Comparison of ENCODE assay signal across 22 cellular contexts in genomic region chr9:100160021-100160420, GRCh38.
DNase-seq lines count a peak whose midpoint lies in the region; ATAC-seq and TF ChIP-seq lines count a peak whose summit lies in the region.
"Had no signal": no experiment of that assay in that cellular context is flagged by ENCODE, and none has a peak within 500 bp of the region (broad histone marks: within the 10 kb centered on the region; RNA-seq: fewer than 3 reads in every experiment).

No MANE protein-coding gene starts in this region.

- H3F3A ChIP-seq in PC-3 (ENCODE audit: low read length, unreplicated experiment), result no peaks in the 10 kb centered on the region

- no peak overlapping the region for H3K9ac ChIP-seq in PC-3 (ENCODE audit: low read length)
- H3K9ac ChIP-seq: GM23248 had no signal

- H4K20me1 ChIP-seq in osteoblast (ENCODE audit: insufficient read depth, low read length) (no peaks in the 10 kb centered on the region), PC-3 (ENCODE audit: low read length) (no peaks in the 10 kb centered on the region)

- peak; percentile 69 for ATAC-seq in GM18498 (IDR thresholded peaks at IDR 0.05; ENCODE audit: unreplicated experiment)
- peak; percentile 79 for ATAC-seq in HG02852 (IDR thresholded peaks at IDR 0.05; ENCODE audit: unreplicated experiment)
- no peak for ATAC-seq in PC-3
- ATAC-seq: activated CD4-positive, CD25-positive, alpha-beta regulatory T cell treated with anti-CD3 and anti-CD28 coated beads, Interleukin-2, amount 50 U/mL, for 24 hours had no signal

- H3K27ac ChIP-seq in osteoblast (ENCODE audit: low read depth, low read length), result no peak overlapping the region
- H3K27ac ChIP-seq in PC-3 (ENCODE audit: low read length), result no peak overlapping the region
- H3K27ac ChIP-seq: dorsolateral prefrontal cortex, esophagus squamous epithelium, GM23248, ovary had no signal

- H3K4me3 ChIP-seq in osteoblast (ENCODE audit: insufficient read depth, low read length) (no peak overlapping the region), PC-3 (ENCODE audit: low read length) (no peak overlapping the region)
- H3K4me3 ChIP-seq: dorsolateral prefrontal cortex, esophagus squamous epithelium, GM23248, lung, ovary had no signal

- BruUV-seq in PC-3 (replicated peaks; lab: Mats Ljungman, UMichigan), result no TSS peak

- H3K4me1 ChIP-seq in osteoblast (ENCODE audit: insufficient read depth, low read length) (no peaks in the 10 kb centered on the region), PC-3 (ENCODE audit: insufficient read depth, low read length) (no peaks in the 10 kb centered on the region)
- H3K4me1 ChIP-seq: esophagus squamous epithelium had no signal

- no peaks in the 10 kb centered on the region for H3K9me2 ChIP-seq in PC-3 (replicated peaks; ENCODE audit: low read length)

- H3K36me3 ChIP-seq in osteoblast (ENCODE audit: insufficient read depth, low read length), result no peaks in the 10 kb centered on the region
- H3K36me3 ChIP-seq in PC-3 (ENCODE audit: low read depth, low read length), result no peaks in the 10 kb centered on the region
- H3K36me3 ChIP-seq: ovary had no signal

- intact Hi-C loops in PC-3 (cut with micrococcal nuclease), result no loop called here
- intact Hi-C loops in cardiac septum (cut with DNase I), result no loop called here

- H2AFZ ChIP-seq in osteoblast (ENCODE audit: low read length) (no peak overlapping the region), PC-3 (ENCODE audit: low read length) (no peak overlapping the region)
- H2AFZ ChIP-seq: GM23248 had no signal

- no peaks in the 10 kb centered on the region for H3K79me2 ChIP-seq in osteoblast (ENCODE audit: insufficient read depth, low read length)
- H3K79me2 ChIP-seq in PC-3 (ENCODE audit: low read length), result no peaks in the 10 kb centered on the region

- POLR2A ChIA-PET in PC-3 (lab: Charles Lee; ENCODE audit: unreplicated experiment), result interaction anchor here (0.6 kb wide), 1 partner anchor 1290 kb away, joined by 3 read pairs; no protein-coding TSS in a partner anchor

- H3K27me3 ChIP-seq in osteoblast (ENCODE audit: insufficient read depth, low read length) (no peaks in the 10 kb centered on the region), PC-3 (ENCODE audit: low read length) (no peaks in the 10 kb centered on the region)
- H3K27me3 ChIP-seq: dorsolateral prefrontal cortex, esophagus squamous epithelium, ovary had no signal

- CTCF ChIA-PET in PC-3 (lab: Charles Lee), result no interaction called here

- DNase-seq in astrocyte of the hippocampus (ENCODE audit: low read depth, low spot score), result peak; percentile 67
- peak; percentile 30 for DNase-seq in osteoblast (ENCODE audit: insufficient read length, low spot score, missing footprints)
- DNase-seq in T-helper 1 cell, result no peak
- no peak for DNase-seq in activated T-cell treated with anti-CD3 and anti-CD28 coated beads, Interleukin-2, amount 50 U/mL, for 48 hours
- DNase-seq in PC-3, result no peak
- no peak for DNase-seq in cardiac septum (ENCODE audit: low spot score)
- DNase-seq: activated CD8-positive, alpha-beta memory T cell treated with anti-CD3 and anti-CD28 coated beads for 24 hours; activated naive CD8-positive, alpha-beta T cell treated with anti-CD3 and anti-CD28 coated beads, Interleukin-2, amount 10 ng/mL, durations not matched to agents 7 days and 5 days; dorsolateral prefrontal cortex; esophagus squamous epithelium; GM23248; Karpas-422; NCI-H1092; NCI-H2107; NCI-H526; ovary; SHP77 treated with DMSO at 0.1 percent for 48 hours; stimulated activated CD4-positive, alpha-beta T cell treated with anti-CD3 and anti-CD28 coated beads, Interleukin-2, amount 100 ng/mL, for 24 hours had no signal

- H3K9me3 ChIP-seq in osteoblast (ENCODE audit: low read depth, low read length), result no peaks in the 10 kb centered on the region
- H3K9me3 ChIP-seq in PC-3 (ENCODE audit: low read length), result no peaks in the 10 kb centered on the region
- H3K9me3 ChIP-seq: esophagus squamous epithelium, ovary had no signal

- TF ChIP-seq CTCF in osteoblast (IDR thresholded peaks at IDR 0.05; ENCODE audit: extremely low read depth, low read depth, low read length), result no peak
- no peak for TF ChIP-seq CTCF in PC-3 (conservative IDR thresholded peaks at IDR 0.05; ENCODE audit: low read depth, low read length)

- H3K4me2 ChIP-seq in osteoblast (ENCODE audit: insufficient read depth, low read length) (no peak overlapping the region), PC-3 (ENCODE audit: low read length) (no peak overlapping the region)

Comparison
In these comparisons a context has a peak if more than half of its experiments do, and no peak if none do; other contexts are left out.
1. DNase-seq: peak in astrocyte of the hippocampus (single experiment) and osteoblast (single experiment); none in T-helper 1 cell (0 of 5), activated T-cell treated with anti-CD3 and anti-CD28 coated beads, Interleukin-2, amount 50 U/mL, for 48 hours (0 of 2), PC-3 (single experiment) and cardiac septum (single experiment).